In genomic region chr22:50190182-50190951, GRCh38 we compare ENCODE assay signal across 1 cellular context.
TF ChIP-seq lines count a peak whose summit lies in the region.

No MANE protein-coding gene starts in this region.

TF ChIP-seq in K562, 482 proteins besides CTCF, POLR2A, EP300 and RAD21 (continued from another document and continues in another):
- no peak for TF ChIP-seq ZBTB9 (CRISPR knock-in tag; IDR thresholded peaks at IDR 0.05)
- TF ChIP-seq PRPF4 (IDR thresholded peaks at IDR 0.05; ENCODE audit: insufficient read depth, low read depth, low read length, poor library complexity, severe bottlenecking) = no peak
- TF ChIP-seq RB1 (IDR thresholded peaks at IDR 0.05; ENCODE audit: low read depth) = 0 out of 2 replicates have a peak, but pooled peaks have one; percentile 39
- TF ChIP-seq ZNF23 (CRISPR knock-in tag; IDR thresholded peaks at IDR 0.05) = no peak
- TF ChIP-seq ZFP30 (CRISPR knock-in tag; IDR thresholded peaks at IDR 0.05; ENCODE audit: borderline replicate concordance) = no peak
- TF ChIP-seq RBM15 (IDR thresholded peaks at IDR 0.05; ENCODE audit: insufficient read depth, low read length) = no peak
- TF ChIP-seq MAZ (CRISPR knock-in tag; conservative IDR thresholded peaks at IDR 0.05 in 1 of 2, IDR thresholded peaks at IDR 0.05 in 1 of 2) = peak; percentile 77 to 87
- no peak for TF ChIP-seq PHF20 (IDR thresholded peaks at IDR 0.05; ENCODE audit: partially characterized antibody)
- TF ChIP-seq ZNF830 (CRISPR knock-in tag; IDR thresholded peaks at IDR 0.05) = no peak
- TF ChIP-seq ATF1 (CRISPR knock-in tag; IDR thresholded peaks at IDR 0.05) = no peak
- peak; percentile 81 for TF ChIP-seq ATF1 (tag; IDR thresholded peaks at IDR 0.05)
- no peak for TF ChIP-seq FOXP1 (CRISPR knock-in tag; IDR thresholded peaks at IDR 0.05)
- TF ChIP-seq TARDBP (IDR thresholded peaks at IDR 0.05) = no peak
- no peak for TF ChIP-seq ZNF407 (IDR thresholded peaks at IDR 0.05; ENCODE audit: low read depth)
- no peak for TF ChIP-seq ZNF282 (CRISPR knock-in tag; IDR thresholded peaks at IDR 0.05)
- peak; percentile 21; the same call in 1 of the 2 replicates for TF ChIP-seq JUND (IDR thresholded peaks at IDR 0.05; ENCODE audit: borderline replicate concordance, low read depth, low read length)
- TF ChIP-seq JUND (tag; IDR thresholded peaks at IDR 0.05; ENCODE audit: borderline replicate concordance, low read depth, low read length) = no peak
- no peak for TF ChIP-seq HOXB6 (CRISPR knock-in tag; IDR thresholded peaks at IDR 0.05; ENCODE audit: borderline replicate concordance)
- no peak for TF ChIP-seq HNRNPLL (IDR thresholded peaks at IDR 0.05; ENCODE audit: low read depth, low read length, poor library complexity, severe bottlenecking)
- no peak for TF ChIP-seq ZNF384 (IDR thresholded peaks at IDR 0.05; ENCODE audit: low read depth, low read length)
- TF ChIP-seq XRCC4 (IDR thresholded peaks at IDR 0.05; ENCODE audit: extremely low read depth, insufficient read depth, insufficient read length) = no peak
- no peak for TF ChIP-seq RBM39 (optimal IDR thresholded peaks at IDR 0.05; ENCODE audit: low read depth, low read length)
- TF ChIP-seq MTA3 (IDR thresholded peaks at IDR 0.05; ENCODE audit: borderline replicate concordance) = peak; percentile 28; the same call in 1 of the 2 replicates
- no peak for TF ChIP-seq ELK1 (CRISPR knock-in tag; IDR thresholded peaks at IDR 0.05)
- TF ChIP-seq SMARCB1 (IDR thresholded peaks at IDR 0.05; ENCODE audit: insufficient read length, low read depth) = no peak
- no peak for TF ChIP-seq DDX20 (tag; IDR thresholded peaks at IDR 0.05; ENCODE audit: low read depth)
- TF ChIP-seq CBX1 (IDR thresholded peaks at IDR 0.05; ENCODE audit: low read depth) = peak; percentile 68; the same call in 1 of the 2 replicates
- TF ChIP-seq LCOR (CRISPR knock-in tag; IDR thresholded peaks at IDR 0.05) = no peak
- TF ChIP-seq FIP1L1 (IDR thresholded peaks at IDR 0.05; ENCODE audit: low read depth, low read length, poor library complexity, severe bottlenecking) = peak; percentile 17
- peak; percentile 79 for TF ChIP-seq NFIC (IDR thresholded peaks at IDR 0.05)
- TF ChIP-seq PHB2 (IDR thresholded peaks at IDR 0.05; ENCODE audit: low read depth) = no peak
- TF ChIP-seq E2F6 (IDR thresholded peaks at IDR 0.05; ENCODE audit: borderline replicate concordance in 1 of 2, extremely low read depth in 1 of 2, insufficient read depth in 1 of 2, insufficient read length in 1 of 2, low read depth in 1 of 2, low read length in 1 of 2, poor library complexity in 1 of 2, severe bottlenecking in 1 of 2) = peak; percentile 46 to 82
- TF ChIP-seq RCOR1 (IDR thresholded peaks at IDR 0.05; ENCODE audit: borderline replicate concordance in 1 of 2, low read depth in 2 of 2, low read length in 2 of 2) = 0 out of 4 replicates have a peak, but pooled peaks of 1 of the 2 experiments have one; percentile 14
- no peak for TF ChIP-seq ZNF76 (CRISPR knock-in tag; IDR thresholded peaks at IDR 0.05; ENCODE audit: borderline replicate concordance)
- TF ChIP-seq HLTF (IDR thresholded peaks at IDR 0.05) = no peak
- peak; percentile 77 for TF ChIP-seq CREM (IDR thresholded peaks at IDR 0.05; ENCODE audit: low read depth)
- no peak for TF ChIP-seq DPF2 (IDR thresholded peaks at IDR 0.05)
- no peak for TF ChIP-seq NCOA2 (IDR thresholded peaks at IDR 0.05; ENCODE audit: partially characterized antibody in 2 of 2)
- TF ChIP-seq MAX (CRISPR knock-in tag; IDR thresholded peaks at IDR 0.05) = peak; percentile 42; the same call in 1 of the 2 replicates
- 0 out of 2 replicates have a peak, but pooled peaks have one; percentile 35 for TF ChIP-seq ZBTB2 (IDR thresholded peaks at IDR 0.05)
- TF ChIP-seq KLF10 (CRISPR knock-in tag; IDR thresholded peaks at IDR 0.05) = no peak
- no peak for TF ChIP-seq PHF21A (IDR thresholded peaks at IDR 0.05; ENCODE audit: borderline replicate concordance, low read depth)
- TF ChIP-seq ZNF586 (CRISPR knock-in tag; conservative IDR thresholded peaks at IDR 0.05) = no peak
- TF ChIP-seq ZNF780A (CRISPR knock-in tag; IDR thresholded peaks at IDR 0.05) = no peak
- peak; percentile 60; the same call in 1 of the 2 replicates for TF ChIP-seq SP1 (CRISPR knock-in tag; IDR thresholded peaks at IDR 0.05)
- 0 out of 2 replicates have a peak, but pooled peaks have one; percentile 33 for TF ChIP-seq ETS1 (conservative IDR thresholded peaks at IDR 0.05; ENCODE audit: control insufficient read depth, low read depth, low read length)
- no peak for TF ChIP-seq ZC3H4 (CRISPR knock-in tag; IDR thresholded peaks at IDR 0.05; ENCODE audit: borderline replicate concordance)
- TF ChIP-seq ELF4 (CRISPR knock-in tag; IDR thresholded peaks at IDR 0.05) = no peak
- TF ChIP-seq TFE3 (CRISPR knock-in tag; IDR thresholded peaks at IDR 0.05) = no peak
